26 cellular contexts compared by ENCODE assay signal in the genomic region with DNA sequence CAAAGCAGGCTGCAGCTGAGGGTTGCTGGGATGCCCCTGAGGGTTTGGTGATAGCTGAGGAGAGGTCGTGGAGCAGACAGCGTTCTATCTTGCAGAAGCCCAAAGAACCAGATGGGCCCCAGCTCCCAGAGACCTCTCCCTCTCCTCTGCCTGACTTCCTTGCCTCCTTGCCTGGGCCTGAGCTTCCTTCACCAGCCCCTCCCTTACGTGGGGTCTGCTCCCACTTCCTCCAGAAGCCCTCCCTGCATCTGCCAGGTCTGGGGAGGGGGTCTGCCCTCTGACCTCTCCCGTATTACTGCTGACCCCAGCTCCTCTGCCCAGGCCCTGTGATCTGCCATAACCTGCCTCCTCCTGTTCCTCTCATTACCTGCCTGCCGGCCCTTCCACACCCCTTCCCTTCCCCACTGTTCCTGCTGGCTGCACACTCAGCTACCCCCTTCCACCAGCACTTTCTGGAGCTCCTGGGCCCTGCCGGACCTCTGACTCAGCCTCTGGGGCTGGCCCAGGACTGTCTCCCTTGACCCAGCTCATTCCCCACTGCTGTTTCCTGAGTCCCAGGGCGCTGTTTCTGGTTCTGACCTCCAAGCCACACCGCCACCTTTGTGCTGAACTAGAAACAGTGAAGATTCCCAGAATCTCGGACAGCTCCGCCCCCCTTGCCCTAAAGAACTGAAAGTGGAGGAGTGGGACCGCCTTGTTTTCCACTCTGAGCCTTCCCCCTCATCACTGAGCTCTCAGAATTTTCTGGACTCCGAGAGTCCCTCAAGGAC.
"Had no signal": no experiment of that assay in that cellular context is flagged by ENCODE, and none has a peak within 500 bp of the region (broad histone marks: within the 10 kb centered on the region; RNA-seq: fewer than 3 reads in every experiment).

No MANE protein-coding gene starts in this region.

- DNase-seq: activated B cell treated with CpG ODN at 0.5 μM for 24 hours; activated CD4-positive, alpha-beta T cell treated with anti-CD3 and anti-CD28 coated beads for 36 hours; activated CD4-positive, alpha-beta T cell treated with anti-CD3 and anti-CD28 coated beads, Interleukin-2, amount 50 U/mL, for 48 hours; activated effector memory CD4-positive, alpha-beta T cell treated with Interleukin-2 at 50 U/mL for 16 hours; activated naive CD4-positive, alpha-beta T cell treated with anti-CD3 and anti-CD28 coated beads for 36 hours; activated naive CD8-positive, alpha-beta T cell treated with anti-CD3 and anti-CD28 coated beads, Interleukin-2, amount 10 ng/mL, durations not matched to agents 7 days and 5 days; activated T-cell treated with anti-CD3 and anti-CD28 coated beads, Interleukin-2, amount 50 U/mL, for 48 hours; amniotic stem cell; heart right ventricle; left lung; naive thymus-derived CD4-positive, alpha-beta T cell; ovary; psoas muscle; stimulated activated CD4-positive, alpha-beta T cell treated with anti-CD3 and anti-CD28 coated beads, Interleukin-12 subunit alpha, Interleukin-12 subunit beta, amount 100 ng/mL, for 4 hours; stomach; T1000; transverse colon; uterus had no signal

- H3K36me3 ChIP-seq: heart right ventricle, left lung, ovary, right atrium auricular region, stomach, suprapubic skin, transverse colon, uterus had no signal

- H3K9me3 ChIP-seq: left lung, ovary, psoas muscle, right atrium auricular region, suprapubic skin, transverse colon, uterus had no signal

- H3K36me3 Mint-ChIP-seq: activated naive CD8-positive, alpha-beta T cell treated with anti-CD3 and anti-CD28 coated beads, Interleukin-2, amount 10 ng/mL, durations not matched to agents 7 days and 5 days; naive thymus-derived CD4-positive, alpha-beta T cell; stimulated activated effector memory CD8-positive, alpha-beta T cell treated with anti-CD3 and anti-CD28 coated beads, Interleukin-12 subunit alpha, Interleukin-12 subunit beta, amount 100 ng/mL, for 72 hours had no signal

- H3K4me1 ChIP-seq: heart right ventricle, left lung, psoas muscle, right atrium auricular region, stomach, suprapubic skin, transverse colon, uterus had no signal

- H3K27me3 ChIP-seq: ovary, right atrium auricular region had no signal

- ATAC-seq: activated CD4-positive, alpha-beta T cell treated with anti-CD3 and anti-CD28 coated beads for 36 hours; heart right ventricle; left lung; naive thymus-derived CD4-positive, alpha-beta T cell; psoas muscle; stimulated activated effector memory CD8-positive, alpha-beta T cell treated with anti-CD3 and anti-CD28 coated beads, Interleukin-12 subunit alpha, Interleukin-12 subunit beta, amount 100 ng/mL, for 72 hours had no signal

- FAIRE-seq: bronchial epithelial cell had no signal

- H3K4me1 Mint-ChIP-seq: activated CD4-positive, alpha-beta T cell treated with anti-CD3 and anti-CD28 coated beads for 36 hours; activated naive CD8-positive, alpha-beta T cell treated with anti-CD3 and anti-CD28 coated beads, Interleukin-2, amount 10 ng/mL, durations not matched to agents 7 days and 5 days; stimulated activated effector memory CD8-positive, alpha-beta T cell treated with anti-CD3 and anti-CD28 coated beads, Interleukin-12 subunit alpha, Interleukin-12 subunit beta, amount 100 ng/mL, for 72 hours had no signal

- H3K27ac ChIP-seq: coronary artery, epithelial cell of prostate, heart right ventricle, left lung, ovary, psoas muscle, right atrium auricular region, stomach, suprapubic skin, transverse colon, uterus had no signal

- H3K27ac Mint-ChIP-seq: activated B cell treated with CpG ODN at 0.5 μM for 24 hours; activated CD4-positive, alpha-beta T cell treated with anti-CD3 and anti-CD28 coated beads for 36 hours; activated naive CD4-positive, alpha-beta T cell treated with anti-CD3 and anti-CD28 coated beads for 36 hours; activated naive CD8-positive, alpha-beta T cell treated with anti-CD3 and anti-CD28 coated beads, Interleukin-2, amount 10 ng/mL, durations not matched to agents 7 days and 5 days; naive thymus-derived CD4-positive, alpha-beta T cell; stimulated activated effector memory CD8-positive, alpha-beta T cell treated with anti-CD3 and anti-CD28 coated beads, Interleukin-12 subunit alpha, Interleukin-12 subunit beta, amount 100 ng/mL, for 72 hours; T-helper 1 cell treated with Interleukin-12 subunit alpha and Interleukin-12 subunit beta and Interleukin-4 antibody, amounts not matched to agents 30 μg/mL and 1 μg/mL, for 36 hours had no signal

- H3K4me3 Mint-ChIP-seq: activated B cell treated with CpG ODN at 0.5 μM for 24 hours; activated CD4-positive, alpha-beta T cell treated with anti-CD3 and anti-CD28 coated beads for 36 hours; activated naive CD4-positive, alpha-beta T cell treated with anti-CD3 and anti-CD28 coated beads for 36 hours; activated naive CD8-positive, alpha-beta T cell treated with anti-CD3 and anti-CD28 coated beads, Interleukin-2, amount 10 ng/mL, durations not matched to agents 7 days and 5 days; naive thymus-derived CD4-positive, alpha-beta T cell; stimulated activated effector memory CD8-positive, alpha-beta T cell treated with anti-CD3 and anti-CD28 coated beads, Interleukin-12 subunit alpha, Interleukin-12 subunit beta, amount 100 ng/mL, for 72 hours; T-helper 1 cell treated with Interleukin-12 subunit alpha and Interleukin-12 subunit beta and Interleukin-4 antibody, amounts not matched to agents 30 μg/mL and 1 μg/mL, for 36 hours had no signal

- H3K4me3 ChIP-seq: coronary artery, heart right ventricle, left lung, lung, ovary, psoas muscle, right atrium auricular region, stomach, suprapubic skin, transverse colon, uterus had no signal
